8 cellular contexts compared by ENCODE assay signal in genomic region chr7:104156842-104157277, GRCh38. TPM values are rescaled to one million over a fixed set of nuclear protein-coding genes. Genes with fewer than 3 reads are reported as not detected.
DNase-seq lines count a peak whose midpoint lies in the region; ATAC-seq and TF ChIP-seq lines count a peak whose summit lies in the region.

No MANE protein-coding gene starts in this region.

- DNase-seq in heart left ventricle (no peak), right atrium auricular region (ENCODE audit: low spot score) (no peak), NCI-H2171 (lab: John Stamatoyannopoulos, UW) (peak; percentile 37), brain microvascular endothelial cell (no peak), GF-D8 (lab: John Stamatoyannopoulos, UW) (no peak)

- no peak for TF ChIP-seq POLR2A in heart left ventricle (IDR thresholded peaks at IDR 0.05)

- peaks cover 0 to 4% (median 0%) of the 10 kb centered on the region in 12 donors for H3K4me1 ChIP-seq in heart left ventricle
- H3K4me1 ChIP-seq in right atrium auricular region, result no peaks in the 10 kb centered on the region

- intact Hi-C loops in heart left ventricle (cut with DNase I), result loop anchor here in 8 of 10 donors (2.0 to 10.0 kb wide), 9 partner anchors 580 to 710 kb away; partner anchors contain the start of gene SLC26A5 (in 1 of the 8)

- no peaks in the 10 kb centered on the region for H3K4me1 Mint-ChIP-seq in nephron

- H3K4me3 Mint-ChIP-seq in nephron, result no peak overlapping the region

- H3K4me3 ChIP-seq in heart left ventricle (no peak overlapping the region), right atrium auricular region (no peak overlapping the region), brain microvascular endothelial cell (ENCODE audit: low read depth, low read length) (no peak overlapping the region)

- TF ChIP-seq CTCF in heart left ventricle (IDR thresholded peaks at IDR 0.05), result peak; percentile 18 to 64 (median 48)
- peak in 1 of 2 donors; percentile 69 for TF ChIP-seq CTCF in right atrium auricular region (IDR thresholded peaks at IDR 0.05)
- TF ChIP-seq CTCF in brain microvascular endothelial cell (IDR thresholded peaks at IDR 0.05; ENCODE audit: low read depth, low read length, missing control alignments), result peak; percentile 55
- peak; percentile 63 to 76 (median 71) for TF ChIP-seq CTCF in nephron (IDR thresholded peaks at IDR 0.05; ENCODE audit: unreplicated experiment in 3 of 3)

- 27 to 39% (median 29%) methylated on average over 2 of the region's 2 CpGs for WGBS in heart left ventricle, 4 donors

- no peak overlapping the region for H3K27ac ChIP-seq in heart left ventricle
- H3K27ac ChIP-seq in right atrium auricular region, result no peak overlapping the region
- H3K27ac ChIP-seq in brain microvascular endothelial cell, result no peak overlapping the region

- H3K36me3 ChIP-seq in heart left ventricle (peaks cover 0 to 29% (median 8%) of the 10 kb centered on the region in 9 donors), right atrium auricular region (no peaks in the 10 kb centered on the region), brain microvascular endothelial cell (replicated peaks) (no peaks in the 10 kb centered on the region)

- no peak overlapping the region for H3K27ac Mint-ChIP-seq in nephron

- no peaks in the 10 kb centered on the region for H3K27me3 ChIP-seq in heart left ventricle
- H3K27me3 ChIP-seq in right atrium auricular region, result no peaks in the 10 kb centered on the region
- no peaks in the 10 kb centered on the region for H3K27me3 ChIP-seq in brain microvascular endothelial cell (replicated peaks)

- in situ Hi-C loops in brain microvascular endothelial cell (cut with HindIII; ENCODE audit: low pct_ligation_motif_present, low sequenced_read_pairs), result no loop called here

- H3K36me3 Mint-ChIP-seq in nephron (ENCODE audit: low read depth), result peaks cover 9% of the 10 kb centered on the region

- no peak for ATAC-seq in heart left ventricle
- no peak for ATAC-seq in GM19455 (IDR thresholded peaks at IDR 0.05; ENCODE audit: unreplicated experiment)
- ATAC-seq in GM18502 (IDR thresholded peaks at IDR 0.05; ENCODE audit: poor library complexity, unreplicated experiment), result no peak

- H3K27me3 Mint-ChIP-seq in nephron (ENCODE audit: low read depth), result no peaks in the 10 kb centered on the region

- H3K9me3 ChIP-seq in heart left ventricle (no peaks in the 10 kb centered on the region), right atrium auricular region (no peaks in the 10 kb centered on the region)

- H3K9me3 Mint-ChIP-seq in nephron, result no peaks in the 10 kb centered on the region

RNA-seq across cellular contexts. Expression of gene ORC5, which starts 51.0 kb away (rescaled TPM):
- 10 to 100 TPM in 1 of 9 donors, 1 to 10 TPM in 8; 5.0 to 11.2 (median 7.0) TPM for total RNA-seq in heart left ventricle
- polyA plus RNA-seq in heart left ventricle, result 10 to 100 TPM in 1 of 2 donors, 1 to 10 TPM in 1; 2.4 to 10.1 TPM
- 10 to 100 TPM in 1 of 2 donors, 1 to 10 TPM in 1; 5.5 to 11.9 TPM for total RNA-seq in right atrium auricular region
